Comparison of ENCODE assay signal across 34 cellular contexts in genomic region chr17:33512113-33512512, GRCh38.
"Had no signal": no experiment of that assay in that cellular context is flagged by ENCODE, and none has a peak within 500 bp of the region (broad histone marks: within the 10 kb centered on the region; RNA-seq: fewer than 3 reads in every experiment).

No MANE protein-coding gene starts in this region.

- H3K4me3 Mint-ChIP-seq: activated B cell treated with CpG ODN at 0.5 μM for 24 hours; activated CD4-positive, alpha-beta memory T cell treated with anti-CD3 and anti-CD28 coated beads for 36 hours; activated CD4-positive, alpha-beta T cell treated with anti-CD3 and anti-CD28 coated beads, Interleukin-2, amount 10 ng/mL, durations not matched to agents 24 days and 14 days; activated naive CD4-positive, alpha-beta T cell treated with anti-CD3 and anti-CD28 coated beads for 36 hours; activated naive CD8-positive, alpha-beta T cell treated with anti-CD3 and anti-CD28 coated beads for 36 hours; activated T-cell treated with anti-CD3 and anti-CD28 coated beads, Interleukin-2, amount 50 U/mL, for 4 hours; activated T-cell treated with anti-CD3 and anti-CD28 coated beads, Interleukin-2, amount 50 U/mL, for 72 hours; activated T-helper 1 cell treated with anti-CD3 and anti-CD28 coated beads, Interleukin-12 subunit alpha, Interleukin-12 subunit beta, Interleukin-2, Interleukin-4 antibody, amounts not matched to agents 30 ng/mL and 10 ng/mL and 1 ng/mL, durations not matched to agents 14 hours and 24 hours and 36 hours; activated T-helper 17 cell treated with anti-CD3 and anti-CD28 coated beads, Interleukin-2, amount 50 U/mL, for 72 hours; T-helper 2 cell treated with Interferon-gamma antibody and Interleukin-4, amounts not matched to agents 5 μg/mL and 100 μg/mL, for 36 hours had no signal

- H3K27me3 Mint-ChIP-seq: activated B cell treated with CpG ODN at 0.5 μM for 24 hours had no signal

- H3K9me3 Mint-ChIP-seq: activated B cell treated with CpG ODN at 0.5 μM for 24 hours; activated CD4-positive, alpha-beta memory T cell treated with anti-CD3 and anti-CD28 coated beads for 36 hours; activated T-cell treated with anti-CD3 and anti-CD28 coated beads, Interleukin-2, amount 50 U/mL, for 72 hours; activated T-helper 17 cell treated with anti-CD3 and anti-CD28 coated beads, Interleukin-2, amount 50 U/mL, for 72 hours had no signal

- H3K27ac Mint-ChIP-seq: activated B cell treated with CpG ODN at 0.5 μM for 24 hours; activated CD4-positive, alpha-beta memory T cell treated with anti-CD3 and anti-CD28 coated beads for 36 hours; activated CD4-positive, alpha-beta T cell treated with anti-CD3 and anti-CD28 coated beads, Interleukin-2, amount 10 ng/mL, durations not matched to agents 24 days and 14 days; activated naive CD4-positive, alpha-beta T cell treated with anti-CD3 and anti-CD28 coated beads for 36 hours; activated naive CD4-positive, alpha-beta T cell treated with anti-CD3 and anti-CD28 coated beads, Interleukin-2, amount 50 U/mL, for 72 hours; activated naive CD8-positive, alpha-beta T cell treated with anti-CD3 and anti-CD28 coated beads for 36 hours; activated T-cell treated with anti-CD3 and anti-CD28 coated beads, Interleukin-2, amount 50 U/mL, for 72 hours; activated T-helper 1 cell treated with anti-CD3 and anti-CD28 coated beads, Interleukin-12 subunit alpha, Interleukin-12 subunit beta, Interleukin-2, Interleukin-4 antibody, amounts not matched to agents 30 ng/mL and 10 ng/mL and 1 ng/mL, durations not matched to agents 14 hours and 24 hours and 36 hours; activated T-helper 17 cell treated with anti-CD3 and anti-CD28 coated beads, Interleukin-2, amount 50 U/mL, for 72 hours; T-helper 1 cell treated with Interleukin-12 subunit alpha and Interleukin-12 subunit beta and Interleukin-4 antibody, amounts not matched to agents 30 μg/mL and 1 μg/mL, for 36 hours; T-helper 2 cell treated with Interferon-gamma antibody and Interleukin-4, amounts not matched to agents 5 μg/mL and 100 μg/mL, for 36 hours had no signal

- H3K27ac ChIP-seq: adrenal gland, body of pancreas, brain microvascular endothelial cell, breast epithelium, VCaP had no signal

- H3K9me3 ChIP-seq: adrenal gland, body of pancreas, breast epithelium had no signal

- ATAC-seq: activated T-cell treated with anti-CD3 and anti-CD28 coated beads, Interleukin-2, amount 50 U/mL, for 4 hours; body of pancreas had no signal

- H3K27me3 ChIP-seq: adrenal gland, body of pancreas, brain microvascular endothelial cell, breast epithelium had no signal

- H3K36me3 Mint-ChIP-seq: activated CD4-positive, alpha-beta memory T cell treated with anti-CD3 and anti-CD28 coated beads for 36 hours; activated naive CD4-positive, alpha-beta T cell treated with anti-CD3 and anti-CD28 coated beads, Interleukin-2, amount 50 U/mL, for 72 hours; activated naive CD8-positive, alpha-beta T cell treated with anti-CD3 and anti-CD28 coated beads for 36 hours had no signal

- FAIRE-seq: astrocyte, TTC549 had no signal

- DNase-seq: activated B cell treated with CpG ODN at 0.5 μM for 24 hours; activated CD4-positive, alpha-beta memory T cell treated with anti-CD3 and anti-CD28 coated beads for 36 hours; activated CD4-positive, alpha-beta T cell treated with anti-CD3 and anti-CD28 coated beads for 4 hours; activated CD4-positive, alpha-beta T cell treated with anti-CD3 and anti-CD28 coated beads, Interleukin-2, amount 50 U/mL, for 1 hour; activated CD4-positive, alpha-beta T cell treated with anti-CD3 and anti-CD28 coated beads, Interleukin-2, amount 50 U/mL, for 4 hours; activated CD4-positive, CD25-positive, alpha-beta regulatory T cell treated with anti-CD3 and anti-CD28 coated beads, Interleukin-2, amount 50 U/mL, for 72 hours; activated CD8-positive, alpha-beta memory T cell treated with anti-CD3 and anti-CD28 coated beads, Interleukin-2, amount 50 U/mL, for 4 hours; activated effector memory CD4-positive, alpha-beta T cell treated with anti-CD3 and anti-CD28 coated beads, Interleukin-2, amount 50 U/mL, for 16 hours; activated gamma-delta T cell treated with Interleukin-2 at 50 U/mL for 16 hours; activated naive CD4-positive, alpha-beta T cell; activated naive CD4-positive, alpha-beta T cell treated with anti-CD3 and anti-CD28 coated beads for 36 hours; activated naive CD4-positive, alpha-beta T cell treated with anti-CD3 and anti-CD28 coated beads, Interleukin-2, amount 50 U/mL, for 16 hours; activated naive CD8-positive, alpha-beta T cell treated with anti-CD3 and anti-CD28 coated beads for 36 hours; activated T-cell treated with anti-CD3 and anti-CD28 coated beads for 4 hours; activated T-cell treated with anti-CD3 and anti-CD28 coated beads, Interleukin-2, amount 50 U/mL, for 1 hour; activated T-cell treated with anti-CD3 and anti-CD28 coated beads, Interleukin-2, amount 50 U/mL, for 4 hours; adrenal gland; amniotic stem cell; aorta; body of pancreas; brain microvascular endothelial cell; central memory CD4-positive, alpha-beta T cell; T-helper 9 cell had no signal

- H3K4me3 ChIP-seq: adrenal gland, body of pancreas, breast epithelium had no signal

- H3K4me1 ChIP-seq: body of pancreas, breast epithelium had no signal

- H3K36me3 ChIP-seq: adrenal gland, brain microvascular endothelial cell, breast epithelium had no signal

- H3K4me1 Mint-ChIP-seq: activated B cell treated with CpG ODN at 0.5 μM for 24 hours had no signal
